24 cellular contexts compared by ENCODE assay signal in the genomic region with DNA sequence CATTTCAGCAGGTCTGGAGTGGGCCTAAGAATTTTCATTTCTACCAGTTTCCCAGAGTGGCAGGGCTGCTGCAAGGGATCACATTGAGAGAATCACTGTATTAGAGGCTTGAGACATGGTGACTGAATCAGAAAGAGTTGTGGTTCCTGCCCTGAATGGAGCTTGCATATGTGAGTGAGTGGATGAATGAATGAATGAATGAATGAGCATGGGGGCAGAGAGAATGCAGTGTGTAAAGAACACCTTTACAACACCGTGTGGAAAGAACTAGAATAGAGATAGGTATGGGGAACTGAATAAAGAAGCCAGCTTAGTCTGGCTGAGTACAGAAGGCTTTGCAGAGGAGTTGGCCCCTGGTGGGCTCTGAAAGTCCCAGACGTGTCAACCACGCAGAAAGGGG.
"Had no signal": no experiment of that assay in that cellular context is flagged by ENCODE, and none has a peak within 500 bp of the region (broad histone marks: within the 10 kb centered on the region; RNA-seq: fewer than 3 reads in every experiment).

No MANE protein-coding gene starts in this region.

- H3K27me3 ChIP-seq: heart left ventricle, right atrium auricular region, suprapubic skin, transverse colon, upper lobe of right lung, uterus had no signal

- H3K4me3 ChIP-seq: heart left ventricle, hepatocyte, lung, prostate gland, right atrium auricular region, smooth muscle cell, suprapubic skin, transverse colon, upper lobe of right lung, uterus had no signal

- H3K27ac ChIP-seq: heart left ventricle, hepatocyte, prostate gland, right atrium auricular region, suprapubic skin, transverse colon, upper lobe of right lung, uterus had no signal

- ATAC-seq: heart left ventricle; left lobe of liver; sciatic nerve; stimulated activated naive CD8-positive, alpha-beta T cell treated with anti-CD3 and anti-CD28 coated beads, Interleukin-15, amount 100 ng/mL, for 72 hours; upper lobe of right lung had no signal

- H3K9me3 Mint-ChIP-seq: memory B cell; nephron; stimulated activated naive CD8-positive, alpha-beta T cell treated with anti-CD3 and anti-CD28 coated beads, Interleukin-15, amount 100 ng/mL, for 72 hours had no signal

- H3K9me3 ChIP-seq: heart left ventricle, prostate gland, right atrium auricular region, suprapubic skin, transverse colon, upper lobe of right lung, uterus had no signal

- H3K4me1 Mint-ChIP-seq: memory B cell; stimulated activated naive CD8-positive, alpha-beta T cell treated with anti-CD3 and anti-CD28 coated beads, Interleukin-15, amount 100 ng/mL, for 72 hours had no signal

- DNase-seq: cortex of kidney; effector CD4-positive, alpha-beta T cell; heart left ventricle; kidney; nucleus accumbens; stimulated activated CD4-positive, alpha-beta T cell treated with anti-CD3 and anti-CD28 coated beads, Interleukin-12 subunit alpha, Interleukin-12 subunit beta, amount 100 ng/mL, for 4 hours; stimulated activated CD4-positive, alpha-beta T cell treated with anti-CD3 and anti-CD28 coated beads, Interleukin-1b, Interleukin-23, amount 100 ng/mL, for 48 hours; stimulated activated CD4-positive, alpha-beta T cell treated with anti-CD3 and anti-CD28 coated beads, Interleukin-4, amount 100 ng/mL, for 1 hour; stimulated activated CD8-positive, alpha-beta memory T cell treated with anti-CD3 and anti-CD28 coated beads, Interleukin-4, amount 100 ng/mL, for 48 hours; stimulated activated naive CD4-positive, alpha-beta T cell; stimulated activated naive CD8-positive, alpha-beta T cell treated with anti-CD3 and anti-CD28 coated beads, Interleukin-15, amount 100 ng/mL, for 72 hours; transverse colon; upper lobe of right lung; uterus had no signal

- H3K36me3 Mint-ChIP-seq: memory B cell had no signal

- H3K4me3 Mint-ChIP-seq: memory B cell; nephron; stimulated activated naive CD8-positive, alpha-beta T cell treated with anti-CD3 and anti-CD28 coated beads, Interleukin-15, amount 100 ng/mL, for 72 hours had no signal

- H3K4me1 ChIP-seq: prostate gland, suprapubic skin, transverse colon, upper lobe of right lung, uterus had no signal

- H3K27ac Mint-ChIP-seq: memory B cell; nephron; stimulated activated naive CD8-positive, alpha-beta T cell treated with anti-CD3 and anti-CD28 coated beads, Interleukin-15, amount 100 ng/mL, for 72 hours had no signal

- H3K36me3 ChIP-seq: heart left ventricle, prostate gland, right atrium auricular region, suprapubic skin, transverse colon, upper lobe of right lung, uterus had no signal
